ENCODE assay signal across 17 cellular contexts in the genomic region with DNA sequence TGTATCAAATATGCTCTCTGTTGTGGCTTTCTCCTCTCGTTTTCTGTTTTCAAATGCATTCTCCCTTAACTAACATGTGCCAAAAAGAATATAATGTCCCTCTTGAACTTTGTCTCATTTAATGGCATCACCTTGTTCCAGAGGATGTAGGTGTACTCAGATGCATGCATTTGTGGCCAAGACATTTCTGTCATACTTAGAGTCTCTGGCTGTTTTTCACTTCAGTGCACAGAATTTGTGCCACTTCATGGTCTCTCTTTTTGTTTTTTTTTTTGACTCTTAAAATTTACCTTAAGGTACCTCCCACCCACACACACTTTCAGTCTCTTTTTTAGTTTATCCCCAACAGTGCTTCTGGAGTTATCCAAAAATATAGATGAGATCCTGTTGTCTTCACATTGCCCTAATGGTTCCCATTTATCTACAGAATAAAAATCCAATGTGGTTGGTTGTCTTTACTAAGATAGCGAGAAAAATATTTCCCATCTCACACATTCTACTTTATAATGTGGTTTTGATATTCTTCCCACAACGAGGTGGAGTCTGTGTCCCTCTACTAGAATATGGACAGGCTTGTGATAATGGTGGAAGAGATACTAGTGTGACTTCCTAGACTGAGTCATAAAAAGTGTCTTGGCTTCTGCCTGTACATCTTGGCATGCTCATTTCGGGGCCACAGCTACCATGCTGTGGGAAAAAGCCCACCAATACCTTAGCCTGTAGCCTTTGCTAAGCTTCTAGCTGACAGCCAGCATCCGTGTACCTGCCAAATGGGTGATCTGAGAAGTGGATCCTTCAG.
DNase-seq lines count a peak whose midpoint lies in the region; ATAC-seq lines count a peak whose summit lies in the region.
"Had no signal": no experiment of that assay in that cellular context is flagged by ENCODE, and none has a peak within 500 bp of the region (broad histone marks: within the 10 kb centered on the region; RNA-seq: fewer than 3 reads in every experiment).

No MANE protein-coding gene starts in this region.

- no peaks in the 10 kb centered on the region for H3K9me3 Mint-ChIP-seq in stimulated activated effector memory CD8-positive, alpha-beta T cell treated with anti-CD3 and anti-CD28 coated beads, Interleukin-12 subunit alpha, Interleukin-12 subunit beta, amount 100 ng/mL, for 72 hours
- H3K9me3 Mint-ChIP-seq: activated naive CD8-positive, alpha-beta T cell treated with anti-CD3 and anti-CD28 coated beads, Interleukin-2, amount 10 ng/mL, durations not matched to agents 7 days and 5 days had no signal

- DNase-seq in stimulated activated effector memory CD8-positive, alpha-beta T cell treated with anti-CD3 and anti-CD28 coated beads, Interleukin-12 subunit alpha, Interleukin-12 subunit beta, amount 100 ng/mL, for 72 hours (ENCODE audit: low spot score in 2 of 2): no peak
- DNase-seq in SHP77 (lab: John Stamatoyannopoulos, UW) (no peak), NOMO-1 treated with dmso at 0.1 percent for 144 hours (lab: John Stamatoyannopoulos, UW; ENCODE audit: unreplicated experiment) (no peak)
- DNase-seq: activated CD4-positive, alpha-beta T cell treated with anti-CD3 and anti-CD28 coated beads for 4 hours; activated naive CD8-positive, alpha-beta T cell treated with anti-CD3 and anti-CD28 coated beads, Interleukin-2, amount 10 ng/mL, durations not matched to agents 7 days and 5 days; hippocampal formation; mammary epithelial cell; NCI-H2029; NCI-H446 treated with DMSO at 0.1 percent for 48 hours; stimulated activated CD4-positive, alpha-beta T cell treated with anti-CD3 and anti-CD28 coated beads, Interleukin-2, amount 100 ng/mL, for 48 hours; SW 1271 had no signal

- H3K4me1 Mint-ChIP-seq in stimulated activated effector memory CD8-positive, alpha-beta T cell treated with anti-CD3 and anti-CD28 coated beads, Interleukin-12 subunit alpha, Interleukin-12 subunit beta, amount 100 ng/mL, for 72 hours: peaks cover 29% of the 10 kb centered on the region

- no peak overlapping the region for H3K27ac Mint-ChIP-seq in stimulated activated effector memory CD8-positive, alpha-beta T cell treated with anti-CD3 and anti-CD28 coated beads, Interleukin-12 subunit alpha, Interleukin-12 subunit beta, amount 100 ng/mL, for 72 hours
- H3K27ac Mint-ChIP-seq: activated naive CD8-positive, alpha-beta T cell treated with anti-CD3 and anti-CD28 coated beads, Interleukin-2, amount 10 ng/mL, durations not matched to agents 7 days and 5 days; brain had no signal

- ATAC-seq in GM18517 (IDR thresholded peaks at IDR 0.05; ENCODE audit: unreplicated experiment) (peak; percentile 45), GM21390 (IDR thresholded peaks at IDR 0.05; ENCODE audit: unreplicated experiment) (peak; percentile 56), HG03378 (IDR thresholded peaks at IDR 0.05; ENCODE audit: unreplicated experiment) (peak; percentile 69), GM18873 (IDR thresholded peaks at IDR 0.05; ENCODE audit: low FRiP score, unreplicated experiment) (no peak)
- peak; percentile 48 for ATAC-seq in stimulated activated effector memory CD8-positive, alpha-beta T cell treated with anti-CD3 and anti-CD28 coated beads, Interleukin-12 subunit alpha, Interleukin-12 subunit beta, amount 100 ng/mL, for 72 hours
- ATAC-seq: K562 had no signal

- H3K4me3 Mint-ChIP-seq in stimulated activated effector memory CD8-positive, alpha-beta T cell treated with anti-CD3 and anti-CD28 coated beads, Interleukin-12 subunit alpha, Interleukin-12 subunit beta, amount 100 ng/mL, for 72 hours: no peak overlapping the region
- H3K4me3 Mint-ChIP-seq: activated naive CD8-positive, alpha-beta T cell treated with anti-CD3 and anti-CD28 coated beads, Interleukin-2, amount 10 ng/mL, durations not matched to agents 7 days and 5 days; brain had no signal

- no peaks in the 10 kb centered on the region for H3K36me3 Mint-ChIP-seq in stimulated activated effector memory CD8-positive, alpha-beta T cell treated with anti-CD3 and anti-CD28 coated beads, Interleukin-12 subunit alpha, Interleukin-12 subunit beta, amount 100 ng/mL, for 72 hours
